ENCODE assay signal across 8 cellular contexts in the genomic region with DNA sequence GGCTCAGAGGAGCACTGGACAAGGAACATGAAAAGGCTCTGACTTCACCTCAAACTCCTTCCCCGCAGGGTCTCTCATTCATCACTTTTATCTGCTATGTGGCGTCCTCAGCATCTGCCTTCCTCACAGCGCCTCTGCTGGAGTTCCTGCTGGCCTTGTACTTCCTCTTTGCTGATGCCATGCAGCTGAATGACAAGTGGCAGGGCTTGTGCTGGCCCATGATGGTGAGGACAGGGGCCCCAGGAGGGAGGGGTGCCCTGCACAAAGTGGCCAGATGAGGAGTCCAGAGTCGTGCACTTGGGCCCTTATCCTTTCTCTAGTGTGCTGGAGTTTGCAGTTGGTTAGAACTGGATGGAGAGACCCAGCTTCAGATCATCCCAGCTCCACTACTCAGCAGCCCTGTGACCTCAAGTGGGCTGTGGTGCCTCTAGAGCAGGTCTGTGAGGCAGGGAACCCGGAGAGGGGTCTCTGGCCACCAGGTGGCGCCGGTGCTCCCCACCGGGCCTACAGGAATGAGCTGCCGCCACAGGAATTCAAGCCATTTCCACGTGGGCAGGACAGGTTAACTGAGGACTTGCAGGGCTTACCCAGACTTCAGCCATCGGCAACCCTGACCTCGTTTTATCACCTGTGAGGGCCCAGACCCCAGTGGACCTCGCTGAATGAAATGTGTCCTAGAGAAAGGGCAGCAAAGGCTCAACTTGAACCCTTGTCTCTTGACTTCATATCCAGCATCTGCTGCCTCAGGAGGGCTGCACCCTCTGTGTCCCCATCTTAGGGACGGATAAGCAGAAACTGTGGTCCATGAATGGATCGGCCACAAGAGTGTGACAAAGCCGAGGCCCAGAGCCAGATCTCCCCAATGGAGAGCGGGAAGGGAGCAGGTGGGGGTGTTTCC. TPM values are rescaled to one million over a fixed set of nuclear protein-coding genes. Genes with fewer than 3 reads are reported as not detected.
DNase-seq lines count a peak whose midpoint lies in the region; ATAC-seq and TF ChIP-seq lines count a peak whose summit lies in the region.

No MANE protein-coding gene starts in this region.

- no peaks in the 10 kb centered on the region for H3K79me2 ChIP-seq in OCI-LY7 (ENCODE audit: insufficient read depth, low read depth, low read length)

- peak overlapping the region in 8 of 10 donors; percentile 6 to 82 (median 34) for H3K4me3 Mint-ChIP-seq in naive thymus-derived CD4-positive, alpha-beta T cell

- WGBS in esophagus muscularis mucosa: 41% methylated on average over 13 of the region's 17 CpGs

- H3K27ac ChIP-seq in OCI-LY7 (ENCODE audit: low read depth, low read length, poor library complexity, severe bottlenecking): peak overlapping the region; percentile 45
- H3K27ac ChIP-seq in esophagus muscularis mucosa (replicated peaks in 1 of 4): peak overlapping the region in 3 of 4 donors; percentile 3 to 34 (median 28)
- H3K27ac ChIP-seq in naive thymus-derived CD4-positive, alpha-beta T cell (ENCODE audit: low read depth, low read length): peak overlapping the region; percentile 40

- no peak overlapping the region for H3K4me3 ChIP-seq in OCI-LY7 (ENCODE audit: low read depth, low read length, poor library complexity, severe bottlenecking)
- no peak overlapping the region for H3K4me3 ChIP-seq in esophagus muscularis mucosa
- no peak overlapping the region for H3K4me3 ChIP-seq in naive thymus-derived CD4-positive, alpha-beta T cell (ENCODE audit: low read length)

- H2AFZ ChIP-seq in OCI-LY7 (ENCODE audit: low read length): no peak overlapping the region

- peaks cover 0 to 15% (median 5%) of the 10 kb centered on the region in 5 donors for H3K36me3 Mint-ChIP-seq in naive thymus-derived CD4-positive, alpha-beta T cell

- H3K4me1 ChIP-seq in OCI-LY7 (ENCODE audit: insufficient read depth, low read length, poor library complexity, severe bottlenecking) (peaks cover 40% of the 10 kb centered on the region), esophagus muscularis mucosa (peaks cover 24 to 46% (median 44%) of the 10 kb centered on the region in 4 donors)
- H3K4me1 ChIP-seq in naive thymus-derived CD4-positive, alpha-beta T cell (ENCODE audit: control insufficient read depth in 2 of 2, insufficient read depth in 2 of 2, low read length in 2 of 2): peaks cover 17 to 34% of the 10 kb centered on the region in 2 donors

- TF ChIP-seq CTCF in OCI-LY7 (conservative IDR thresholded peaks at IDR 0.05; ENCODE audit: low read length) (peak; percentile 98), esophagus muscularis mucosa (IDR thresholded peaks at IDR 0.05) (peak; percentile 79 to 95 (median 83))

- no peaks in the 10 kb centered on the region for H3K9me2 ChIP-seq in OCI-LY7 (ENCODE audit: insufficient read depth, low read length)

- H3K27me3 ChIP-seq in esophagus muscularis mucosa: peaks cover 0 to 27% (median 0%) of the 10 kb centered on the region in 4 donors
- H3K27me3 ChIP-seq in naive thymus-derived CD4-positive, alpha-beta T cell (ENCODE audit: control insufficient read depth in 2 of 2, insufficient read depth in 2 of 2, low read length in 2 of 2): no peaks in the 10 kb centered on the region

- H3K4me2 ChIP-seq in OCI-LY7 (ENCODE audit: low read length): peak overlapping the region; percentile 37; the same call in 1 of the 2 replicates

- DNase-seq in NCI-H1417 (lab: John Stamatoyannopoulos, UW) (peak; percentile 16 to 76 (median 57)), NCI-H1417 treated with DMSO at 0.1 percent for 48 hours (lab: John Stamatoyannopoulos, UW) (no peak), HPDE6-E6E7 (ENCODE audit: extremely low spot score) (peak; percentile 98), OCI-LY7 (ENCODE audit: low spot score) (peak; percentile 83), activated T-cell treated with anti-CD3 and anti-CD28 coated beads for 4 hours (peak; percentile 79), esophagus muscularis mucosa (ENCODE audit: extremely low spot score) (no peak)
- peak; percentile 66 to 85 (median 78) for DNase-seq in naive thymus-derived CD4-positive, alpha-beta T cell
- DNase-seq in stimulated activated CD8-positive, alpha-beta memory T cell treated with anti-CD3 and anti-CD28 coated beads, Interleukin-7, amount 100 ng/mL, for 48 hours (ENCODE audit: extremely low read depth in 1 of 2, low read depth in 1 of 2): peak; percentile 64 to 77

- peaks cover 19 to 37% (median 35%) of the 10 kb centered on the region in 7 donors for H3K4me1 Mint-ChIP-seq in naive thymus-derived CD4-positive, alpha-beta T cell

- H3K36me3 ChIP-seq in OCI-LY7 (ENCODE audit: insufficient read depth, low read length) (peaks cover 44% of the 10 kb centered on the region), esophagus muscularis mucosa (peaks cover 7 to 46% (median 43%) of the 10 kb centered on the region in 4 donors)
- peaks cover 5 to 52% (median 8%) of the 10 kb centered on the region in 3 experiments for H3K36me3 ChIP-seq in naive thymus-derived CD4-positive, alpha-beta T cell (ENCODE audit: control insufficient read depth in 2 of 3, insufficient read depth in 3 of 3, low read length in 3 of 3)

- H3K9me3 Mint-ChIP-seq in naive thymus-derived CD4-positive, alpha-beta T cell: peaks cover 0 to 4% (median 0%) of the 10 kb centered on the region in 11 donors

- CTCF ChIA-PET in OCI-LY7 (lab: Charles Lee; ENCODE audit: unreplicated experiment): interaction anchor here (0.6 to 1.3 kb wide), 8 partner anchors 10 to 302 kb away, joined by 3 to 4 read pairs (median 3); no protein-coding TSS in a partner anchor
- CTCF ChIA-PET in naive thymus-derived CD4-positive, alpha-beta T cell (lab: Charles Lee): interaction anchor here (0.6 to 3.0 kb wide), 25 partner anchors 8 to 282 kb away, joined by 3 to 26 read pairs (median 4); a partner anchor contains a TSS

- H4K20me1 ChIP-seq in OCI-LY7 (ENCODE audit: insufficient read depth, low read length): peaks cover 6% of the 10 kb centered on the region; the same call in 1 of the 2 replicates

- no peak for TF ChIP-seq EP300 in esophagus muscularis mucosa (IDR thresholded peaks at IDR 0.05)

- H3K27ac Mint-ChIP-seq in naive thymus-derived CD4-positive, alpha-beta T cell: peak overlapping the region in 8 of 9 donors; percentile 45 to 85 (median 79)

- H3K9me3 ChIP-seq in OCI-LY7 (ENCODE audit: low read length) (no peaks in the 10 kb centered on the region), esophagus muscularis mucosa (no peaks in the 10 kb centered on the region)
- H3K9me3 ChIP-seq in naive thymus-derived CD4-positive, alpha-beta T cell (ENCODE audit: control insufficient read depth in 2 of 3, low read length in 3 of 3): no peaks in the 10 kb centered on the region

- peak; percentile 52 for ATAC-seq in naive thymus-derived CD4-positive, alpha-beta T cell

- BruUV-seq in OCI-LY7 (replicated peaks; lab: Mats Ljungman, UMichigan): no TSS peak

- peaks cover 0 to 3% (median 0%) of the 10 kb centered on the region in 5 donors for H3K27me3 Mint-ChIP-seq in naive thymus-derived CD4-positive, alpha-beta T cell

- POLR2A ChIA-PET in OCI-LY7 (lab: Charles Lee): no interaction called here
- POLR2A ChIA-PET in naive thymus-derived CD4-positive, alpha-beta T cell (lab: Charles Lee): interaction anchor here (0.9 to 1.7 kb wide), 4 partner anchors 11 to 46 kb away, joined by 3 to 6 read pairs (median 4); a partner anchor contains a TSS

- TF ChIP-seq POLR2A in esophagus muscularis mucosa (IDR thresholded peaks at IDR 0.05; ENCODE audit: low read depth): no peak

- intact Hi-C loops in OCI-LY7 (cut with micrococcal nuclease; ENCODE audit: unreplicated experiment) (loop anchor here (2.0 to 5.0 kb wide), 2 partner anchors 201 to 264 kb away; no protein-coding TSS in a partner anchor), esophagus muscularis mucosa (cut with DNase I) (loop anchor here (5.0 kb wide), 3 partner anchors 121 to 259 kb away; a partner anchor contains a TSS)
- intact Hi-C loops in naive thymus-derived CD4-positive, alpha-beta T cell (cut with micrococcal nuclease): loop anchor here (1.0 to 5.0 kb wide), 12 partner anchors 42 to 264 kb away; a partner anchor contains a TSS

RNA-seq across cellular contexts. Expression of a gene that starts 4.0 kb away (rescaled TPM):
- total RNA-seq in OCI-LY7 (2014; rRNA removed; shearing (Covaris generic)): 5.0 and 5.3 TPM in 2 replicates
- total RNA-seq in OCI-LY7 (2022): 27.5 and 30.4 TPM in 2 replicates
- 10 to 100 TPM; 13.7 to 24.5 (median 17.3) TPM for total RNA-seq in esophagus muscularis mucosa
- total RNA-seq in naive thymus-derived CD4-positive, alpha-beta T cell: 100 to 1,000 TPM in 1 of 5 experiments, 10 to 100 TPM in 4; 52.0 to 138 (median 61.4) TPM
- 10 to 100 TPM; 72.5 to 89.8 TPM for polyA plus RNA-seq in naive thymus-derived CD4-positive, alpha-beta T cell

RNA-seq across cellular contexts. Expression of a gene that starts 29.2 kb away (rescaled TPM):
- total RNA-seq in OCI-LY7 (2014; rRNA removed; shearing (Covaris generic)): 0.19 TPM in 1 of 2 replicates, not detected in the other
- total RNA-seq in OCI-LY7 (2022) (0.91 TPM in 1 of 2 replicates, not detected in the other), esophagus muscularis mucosa (1 to 10 TPM in 1 of 4 donors, not detected in 3; 1.8 TPM)
- total RNA-seq in naive thymus-derived CD4-positive, alpha-beta T cell: 1 to 10 TPM in 1 of 5 experiments, under 1 TPM in 2, not detected in 2; 0.58 to 1.8 (median 0.81) TPM
- not detected for polyA plus RNA-seq in naive thymus-derived CD4-positive, alpha-beta T cell

RNA-seq across cellular contexts. Expression of a gene that starts 42.3 kb away (rescaled TPM):
- 3.8 and 8.5 TPM in 2 replicates for total RNA-seq in OCI-LY7 (2014; rRNA removed; shearing (Covaris generic))
- total RNA-seq in OCI-LY7 (2022): 10.6 and 10.7 TPM in 2 replicates
- 1 to 10 TPM in 3 of 4 donors, not detected in 1; 1.4 to 2.0 (median 1.7) TPM for total RNA-seq in esophagus muscularis mucosa
- 10 to 100 TPM in 1 of 5 experiments, 1 to 10 TPM in 4; 1.3 to 23.3 (median 5.2) TPM for total RNA-seq in naive thymus-derived CD4-positive, alpha-beta T cell
- under 1 TPM; 0.36 to 0.41 TPM for polyA plus RNA-seq in naive thymus-derived CD4-positive, alpha-beta T cell

RNA-seq across cellular contexts. Expression of a gene that starts 56.1 kb away (rescaled TPM):
- total RNA-seq in OCI-LY7 (2014; rRNA removed; shearing (Covaris generic)): 56.6 and 58.3 TPM in 2 replicates
- total RNA-seq in OCI-LY7 (2022) (98.7 and 109 TPM in 2 replicates), esophagus muscularis mucosa (10 to 100 TPM; 18.1 to 28.2 (median 24.2) TPM)
- total RNA-seq in naive thymus-derived CD4-positive, alpha-beta T cell: 100 to 1,000 TPM in 1 of 5 experiments, 10 to 100 TPM in 4; 24.1 to 160 (median 42.9) TPM
- 100 to 1,000 TPM in 1 of 2 donors, 10 to 100 TPM in 1; 56.4 to 110 TPM for polyA plus RNA-seq in naive thymus-derived CD4-positive, alpha-beta T cell

RNA-seq across cellular contexts. Expression of a gene that starts 58.6 kb away (rescaled TPM):
- total RNA-seq in OCI-LY7 (2014; rRNA removed; shearing (Covaris generic)): 0.06 and 0.08 TPM in 2 replicates
- total RNA-seq in OCI-LY7 (2022) (1.9 and 2.4 TPM in 2 replicates), esophagus muscularis mucosa (10 to 100 TPM; 26.3 to 35.2 (median 30.0) TPM)
- 10 to 100 TPM in 2 of 5 experiments, 1 to 10 TPM in 3; 6.2 to 19.8 (median 7.9) TPM for total RNA-seq in naive thymus-derived CD4-positive, alpha-beta T cell
- polyA plus RNA-seq in naive thymus-derived CD4-positive, alpha-beta T cell: 1 to 10 TPM; 3.5 to 4.1 TPM

Comparison
In these comparisons a context has a peak if more than half of its experiments do, and no peak if none do; other contexts are left out.
1. DNase-seq: peak in NCI-H1417 (3 of 3), HPDE6-E6E7 (single experiment), OCI-LY7 (single experiment), activated T-cell treated with anti-CD3 and anti-CD28 coated beads for 4 hours (single experiment), naive thymus-derived CD4-positive, alpha-beta T cell (9 of 9) and stimulated activated CD8-positive, alpha-beta memory T cell treated with anti-CD3 and anti-CD28 coated beads, Interleukin-7, amount 100 ng/mL, for 48 hours (2 of 2); none in NCI-H1417 treated with DMSO at 0.1 percent for 48 hours (single experiment) and esophagus muscularis mucosa (single experiment).
2. Peak in every context shown above with its lines, with median percentiles within 50 percentile points of each other: H3K27ac ChIP-seq.